Comparison of ENCODE assay signal across 22 cellular contexts in the genomic region with DNA sequence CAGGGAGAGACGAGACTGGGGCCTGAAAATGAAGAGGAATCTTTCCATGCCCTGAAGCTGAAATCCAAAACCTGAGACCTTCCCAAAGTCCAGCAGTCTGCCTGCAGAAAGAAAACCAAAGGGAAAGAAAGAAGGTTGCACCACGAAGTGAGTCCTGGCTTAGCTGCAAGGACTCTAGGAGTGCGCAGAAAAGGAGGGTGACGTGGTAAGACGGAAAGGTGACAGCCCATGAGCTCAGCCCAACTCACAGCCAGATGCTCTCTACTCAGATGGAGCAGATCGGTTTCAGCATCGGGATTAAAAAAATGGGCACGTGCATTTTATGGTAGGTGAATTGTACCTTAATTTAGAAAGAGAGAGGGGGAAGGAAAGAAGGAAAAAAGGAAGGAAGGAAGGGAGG.
DNase-seq lines count a peak whose midpoint lies in the region; ATAC-seq and TF ChIP-seq lines count a peak whose summit lies in the region.
"Had no signal": no experiment of that assay in that cellular context is flagged by ENCODE, and none has a peak within 500 bp of the region (broad histone marks: within the 10 kb centered on the region; RNA-seq: fewer than 3 reads in every experiment).

No MANE protein-coding gene starts in this region.

- peak overlapping the region; percentile 50; the same call in 1 of the 2 replicates for H3K4me3 Mint-ChIP-seq in HFFc6
- H3K4me3 Mint-ChIP-seq in activated T-helper 17 cell treated with anti-CD3 and anti-CD28 coated beads, Interleukin-2, amount 50 U/mL, for 72 hours: no peak overlapping the region
- H3K4me3 Mint-ChIP-seq in naive thymus-derived CD8-positive, alpha-beta T cell: no peak overlapping the region
- H3K4me3 Mint-ChIP-seq: activated CD4-positive, alpha-beta memory T cell treated with anti-CD3 and anti-CD28 coated beads, Interleukin-2, amount 10 ng/mL, durations not matched to agents 7 days and 5 days; activated naive CD8-positive, alpha-beta T cell treated with anti-CD3 and anti-CD28 coated beads, Interleukin-2, amount 10 ng/mL, durations not matched to agents 7 days and 5 days; T-cell had no signal

- peak overlapping the region; percentile 66; the same call in 1 of the 2 replicates for H3K27ac Mint-ChIP-seq in HFFc6
- peak overlapping the region; percentile 10 for H3K27ac Mint-ChIP-seq in activated T-helper 17 cell treated with anti-CD3 and anti-CD28 coated beads, Interleukin-2, amount 50 U/mL, for 72 hours
- H3K27ac Mint-ChIP-seq in naive thymus-derived CD8-positive, alpha-beta T cell: peak overlapping the region in 6 of 10 donors; percentile 5 to 82 (median 32)
- H3K27ac Mint-ChIP-seq: activated CD4-positive, alpha-beta memory T cell treated with anti-CD3 and anti-CD28 coated beads, Interleukin-2, amount 10 ng/mL, durations not matched to agents 7 days and 5 days; activated naive CD8-positive, alpha-beta T cell treated with anti-CD3 and anti-CD28 coated beads, Interleukin-2, amount 10 ng/mL, durations not matched to agents 7 days and 5 days had no signal

- no peaks in the 10 kb centered on the region for H3K9me3 Mint-ChIP-seq in HFFc6
- H3K9me3 Mint-ChIP-seq in activated T-helper 17 cell treated with anti-CD3 and anti-CD28 coated beads, Interleukin-2, amount 50 U/mL, for 72 hours: no peaks in the 10 kb centered on the region
- no peaks in the 10 kb centered on the region for H3K9me3 Mint-ChIP-seq in naive thymus-derived CD8-positive, alpha-beta T cell
- H3K9me3 Mint-ChIP-seq: activated CD4-positive, alpha-beta memory T cell treated with anti-CD3 and anti-CD28 coated beads, Interleukin-2, amount 10 ng/mL, durations not matched to agents 7 days and 5 days; activated naive CD8-positive, alpha-beta T cell treated with anti-CD3 and anti-CD28 coated beads, Interleukin-2, amount 10 ng/mL, durations not matched to agents 7 days and 5 days; T-cell had no signal

- no peak for ATAC-seq in activated T-helper 17 cell treated with anti-CD3 and anti-CD28 coated beads, Interleukin-2, amount 50 U/mL, for 72 hours (replicated peaks)
- no peak for ATAC-seq in naive thymus-derived CD8-positive, alpha-beta T cell
- no peak for ATAC-seq in GM18907 (IDR thresholded peaks at IDR 0.05; ENCODE audit: unreplicated experiment)
- ATAC-seq in GM19452 (IDR thresholded peaks at IDR 0.05; ENCODE audit: unreplicated experiment): no peak
- ATAC-seq in HG02870 (IDR thresholded peaks at IDR 0.05; ENCODE audit: unreplicated experiment): no peak
- ATAC-seq: left ventricle myocardium superior, mucosa of descending colon, T-cell had no signal

- POLR2A ChIA-PET in naive thymus-derived CD8-positive, alpha-beta T cell (lab: Charles Lee): no interaction called here

- peaks cover 55% of the 10 kb centered on the region for H3K4me1 Mint-ChIP-seq in HFFc6 (ENCODE audit: low read depth)
- H3K4me1 Mint-ChIP-seq in activated T-helper 17 cell treated with anti-CD3 and anti-CD28 coated beads, Interleukin-2, amount 50 U/mL, for 72 hours: peaks cover 40% of the 10 kb centered on the region
- H3K4me1 Mint-ChIP-seq in naive thymus-derived CD8-positive, alpha-beta T cell: peaks cover 24 to 73% (median 42%) of the 10 kb centered on the region in 4 donors

- DNase-seq in NCI-H82 (lab: John Stamatoyannopoulos, UW): peak; percentile 25
- DNase-seq in NCI-H82 treated with DMSO at 0.1 percent for 48 hours (lab: John Stamatoyannopoulos, UW; ENCODE audit: unreplicated experiment): no peak
- DNase-seq in HFFc6: no peak
- DNase-seq in naive thymus-derived CD8-positive, alpha-beta T cell: no peak
- DNase-seq: activated CD4-positive, alpha-beta memory T cell treated with anti-CD3 and anti-CD28 coated beads, Interleukin-2, amount 10 ng/mL, durations not matched to agents 7 days and 5 days; activated naive CD8-positive, alpha-beta T cell treated with anti-CD3 and anti-CD28 coated beads, Interleukin-2, amount 10 ng/mL, durations not matched to agents 7 days and 5 days; activated T-cell treated with anti-CD3 and anti-CD28 coated beads, Interleukin-2, amount 50 U/mL, for 1 hour; Calu3; heart left ventricle; Kasumi-1; left ventricle myocardium superior; mucosa of descending colon; NCI-H1092; NCI-H2029 treated with DMSO at 0.1 percent for 48 hours; SHP77; stimulated activated CD4-positive, alpha-beta T cell treated with anti-CD3 and anti-CD28 coated beads, Interleukin-4, amount 100 ng/mL, for 4 hours; T-cell; upper lobe of left lung had no signal

- H3K27me3 Mint-ChIP-seq in HFFc6 (ENCODE audit: insufficient read depth): no peaks in the 10 kb centered on the region; the same call in 1 of the 2 replicates
- no peaks in the 10 kb centered on the region for H3K27me3 Mint-ChIP-seq in activated T-helper 17 cell treated with anti-CD3 and anti-CD28 coated beads, Interleukin-2, amount 50 U/mL, for 72 hours
- H3K27me3 Mint-ChIP-seq in naive thymus-derived CD8-positive, alpha-beta T cell: no peaks in the 10 kb centered on the region
- H3K27me3 Mint-ChIP-seq: activated CD4-positive, alpha-beta memory T cell treated with anti-CD3 and anti-CD28 coated beads, Interleukin-2, amount 10 ng/mL, durations not matched to agents 7 days and 5 days; activated naive CD8-positive, alpha-beta T cell treated with anti-CD3 and anti-CD28 coated beads, Interleukin-2, amount 10 ng/mL, durations not matched to agents 7 days and 5 days; T-cell had no signal

- TF ChIP-seq CTCF in HFFc6 (IDR thresholded peaks at IDR 0.05): no peak

- H3K36me3 Mint-ChIP-seq in HFFc6 (ENCODE audit: low read depth): peaks cover 15% of the 10 kb centered on the region
- H3K36me3 Mint-ChIP-seq in activated T-helper 17 cell treated with anti-CD3 and anti-CD28 coated beads, Interleukin-2, amount 50 U/mL, for 72 hours (ENCODE audit: low read depth): peaks cover 36% of the 10 kb centered on the region
- H3K36me3 Mint-ChIP-seq in naive thymus-derived CD8-positive, alpha-beta T cell: peaks cover 0 to 20% (median 3%) of the 10 kb centered on the region in 3 donors

Comparison
In these comparisons a context has a peak if more than half of its experiments do, and no peak if none do; other contexts are left out.
1. H3K27ac Mint-ChIP-seq: peak in every context shown above with its lines; median percentile 66 in HFFc6; 32 in naive thymus-derived CD8-positive, alpha-beta T cell; 10 in activated T-helper 17 cell treated with anti-CD3 and anti-CD28 coated beads, Interleukin-2, amount 50 U/mL, for 72 hours.